15 cellular contexts compared by ENCODE assay signal in genomic region chr20:3710027-3710426, GRCh38.
A peak's percentile ranks its signal among the peaks of the same experiment; 100 is the strongest.
DNase-seq lines count a peak whose midpoint lies in the region; ATAC-seq lines count a peak whose summit lies in the region.
"Had no signal": no experiment of that assay in that cellular context is flagged by ENCODE, and none has a peak within 500 bp of the region (broad histone marks: within the 10 kb centered on the region; RNA-seq: fewer than 3 reads in every experiment).

No MANE protein-coding gene starts in this region.

- no peak for DNase-seq in stimulated activated naive CD8-positive, alpha-beta T cell treated with anti-CD3 and anti-CD28 coated beads, Interleukin-15, amount 100 ng/mL, for 72 hours
- no peak for DNase-seq in stimulated activated naive CD8-positive, alpha-beta T cell treated with anti-CD3 and anti-CD28 coated beads, Interleukin-15, Interleukin-2, amounts not matched to agents 100 U/mL and 50 U/mL, for 24 hours
- DNase-seq in islet precursor cell, result peak; percentile 53
- DNase-seq in NCI-H524 treated with DMSO at 0.1 percent for 48 hours (lab: John Stamatoyannopoulos, UW), result no peak
- DNase-seq in ecto neural progenitor cell (ENCODE audit: low spot score), result no peak
- DNase-seq in activated naive CD4-positive, alpha-beta T cell (lab: John Stamatoyannopoulos, UW), result no peak
- DNase-seq: activated B cell treated with CpG ODN at 0.5 μM for 24 hours; Caco-2; effector CD8-positive, alpha-beta T cell; NCI-H2029 had no signal

- H3K4me1 Mint-ChIP-seq in stimulated activated naive CD8-positive, alpha-beta T cell treated with anti-CD3 and anti-CD28 coated beads, Interleukin-15, amount 100 ng/mL, for 72 hours, result no peaks in the 10 kb centered on the region
- H3K4me1 Mint-ChIP-seq: activated B cell treated with CpG ODN at 0.5 μM for 24 hours; activated naive CD4-positive, alpha-beta T cell treated with anti-CD3 and anti-CD28 coated beads, Interleukin-2, amount 50 U/mL, for 24 hours; brain; neural crest cell had no signal

- peak; percentile 21 for ATAC-seq in stimulated activated naive CD8-positive, alpha-beta T cell treated with anti-CD3 and anti-CD28 coated beads, Interleukin-15, amount 100 ng/mL, for 72 hours
- ATAC-seq in stimulated activated naive CD8-positive, alpha-beta T cell treated with anti-CD3 and anti-CD28 coated beads, Interleukin-15, Interleukin-2, amounts not matched to agents 100 U/mL and 50 U/mL, for 24 hours, result no peak

- no peaks in the 10 kb centered on the region for H3K9me3 Mint-ChIP-seq in stimulated activated naive CD8-positive, alpha-beta T cell treated with anti-CD3 and anti-CD28 coated beads, Interleukin-15, amount 100 ng/mL, for 72 hours
- H3K9me3 Mint-ChIP-seq: activated B cell treated with CpG ODN at 0.5 μM for 24 hours; activated naive CD4-positive, alpha-beta T cell treated with anti-CD3 and anti-CD28 coated beads, Interleukin-2, amount 50 U/mL, for 24 hours; brain; memory B cell; neural crest cell; stimulated activated effector memory CD8-positive, alpha-beta T cell treated with anti-CD3 and anti-CD28 coated beads, Interleukin-12 subunit alpha, Interleukin-12 subunit beta, amount 100 ng/mL, for 72 hours had no signal

- H3K27me3 Mint-ChIP-seq in stimulated activated naive CD8-positive, alpha-beta T cell treated with anti-CD3 and anti-CD28 coated beads, Interleukin-15, amount 100 ng/mL, for 72 hours, result peaks cover 13% of the 10 kb centered on the region

- H3K4me3 Mint-ChIP-seq in stimulated activated naive CD8-positive, alpha-beta T cell treated with anti-CD3 and anti-CD28 coated beads, Interleukin-15, amount 100 ng/mL, for 72 hours, result no peak overlapping the region
- H3K4me3 Mint-ChIP-seq: activated B cell treated with CpG ODN at 0.5 μM for 24 hours; activated naive CD4-positive, alpha-beta T cell treated with anti-CD3 and anti-CD28 coated beads, Interleukin-2, amount 50 U/mL, for 24 hours; brain; memory B cell; neural crest cell; stimulated activated effector memory CD8-positive, alpha-beta T cell treated with anti-CD3 and anti-CD28 coated beads, Interleukin-12 subunit alpha, Interleukin-12 subunit beta, amount 100 ng/mL, for 72 hours had no signal

- no peak overlapping the region for H3K27ac Mint-ChIP-seq in stimulated activated naive CD8-positive, alpha-beta T cell treated with anti-CD3 and anti-CD28 coated beads, Interleukin-15, amount 100 ng/mL, for 72 hours
- H3K27ac Mint-ChIP-seq: activated B cell treated with CpG ODN at 0.5 μM for 24 hours; activated naive CD4-positive, alpha-beta T cell treated with anti-CD3 and anti-CD28 coated beads, Interleukin-2, amount 50 U/mL, for 24 hours; brain; memory B cell; stimulated activated effector memory CD8-positive, alpha-beta T cell treated with anti-CD3 and anti-CD28 coated beads, Interleukin-12 subunit alpha, Interleukin-12 subunit beta, amount 100 ng/mL, for 72 hours had no signal
